Comparison of ENCODE assay signal across 22 cellular contexts in genomic region chr3:106913966-106914365, GRCh38.
"Had no signal": no experiment of that assay in that cellular context is flagged by ENCODE, and none has a peak within 500 bp of the region (broad histone marks: within the 10 kb centered on the region; RNA-seq: fewer than 3 reads in every experiment).

No MANE protein-coding gene starts in this region.

- H3K27me3 ChIP-seq: body of pancreas, colonic mucosa had no signal

- H3K4me3 Mint-ChIP-seq: activated B cell treated with CpG ODN at 0.5 μM for 24 hours; activated CD8-positive, alpha-beta T cell treated with anti-CD3 and anti-CD28 coated beads, Interleukin-2, amount 10 ng/mL, durations not matched to agents 7 days and 5 days; activated naive CD8-positive, alpha-beta T cell; activated T-cell treated with anti-CD3 and anti-CD28 coated beads, Interleukin-2, amount 50 U/mL, for 72 hours; naive B cell; T-helper 17 cell had no signal

- H3K36me3 ChIP-seq: colonic mucosa, prostate gland had no signal

- DNase-seq: activated B cell treated with CpG ODN at 0.5 μM for 24 hours; activated CD4-positive, alpha-beta T cell treated with anti-CD3 and anti-CD28 coated beads for 48 hours; activated CD8-positive, alpha-beta memory T cell treated with anti-CD3 and anti-CD28 coated beads, Interleukin-2, amount 50 U/mL, for 48 hours; activated CD8-positive, alpha-beta T cell treated with anti-CD3 and anti-CD28 coated beads, Interleukin-2, amount 10 ng/mL, durations not matched to agents 7 days and 5 days; activated gamma-delta T cell treated with Interleukin-2 at 50 U/mL for 16 hours; activated T-cell treated with anti-CD3 and anti-CD28 coated beads, Interleukin-2, amount 50 U/mL, for 72 hours; amniotic stem cell; body of pancreas; central memory CD4-positive, alpha-beta T cell; colonic mucosa; foreskin fibroblast; naive B cell; occipital lobe; right cardiac atrium; stimulated activated CD4-positive, alpha-beta T cell treated with anti-CD3 and anti-CD28 coated beads, Interleukin-4, amount 100 ng/mL, for 4 hours; stimulated activated CD8-positive, alpha-beta memory T cell treated with anti-CD3 and anti-CD28 coated beads, Interleukin-4, amount 100 ng/mL, for 48 hours; stimulated activated naive CD8-positive, alpha-beta T cell treated with anti-CD3 and anti-CD28 coated beads, Interleukin-15, Interleukin-2, amounts not matched to agents 100 U/mL and 50 U/mL, for 24 hours; T-helper 17 cell had no signal

- ATAC-seq: activated CD8-positive, alpha-beta T cell treated with anti-CD3 and anti-CD28 coated beads, Interleukin-2, amount 10 ng/mL, durations not matched to agents 7 days and 5 days; activated T-cell treated with anti-CD3 and anti-CD28 coated beads, Interleukin-2, amount 50 U/mL, for 72 hours; body of pancreas; left lobe of liver; right cardiac atrium; T-helper 17 cell had no signal

- H3K9me3 ChIP-seq: body of pancreas, colonic mucosa, prostate gland had no signal

- H3K27me3 Mint-ChIP-seq: T-helper 17 cell had no signal

- H3K4me1 Mint-ChIP-seq: activated B cell treated with CpG ODN at 0.5 μM for 24 hours, naive B cell, T-helper 17 cell had no signal

- H3K4me3 ChIP-seq: body of pancreas, colonic mucosa, prostate gland, skin epidermis had no signal

- H3K27ac ChIP-seq: body of pancreas, colonic mucosa, prostate gland, skin epidermis had no signal

- H3K9me3 Mint-ChIP-seq: activated B cell treated with CpG ODN at 0.5 μM for 24 hours; activated T-cell treated with anti-CD3 and anti-CD28 coated beads, Interleukin-2, amount 50 U/mL, for 72 hours had no signal

- H3K4me1 ChIP-seq: body of pancreas, colonic mucosa, prostate gland had no signal

- H3K27ac Mint-ChIP-seq: activated B cell treated with CpG ODN at 0.5 μM for 24 hours; activated CD8-positive, alpha-beta T cell treated with anti-CD3 and anti-CD28 coated beads, Interleukin-2, amount 10 ng/mL, durations not matched to agents 7 days and 5 days; activated naive CD8-positive, alpha-beta T cell; T-helper 17 cell had no signal

- H3K36me3 Mint-ChIP-seq: activated naive CD8-positive, alpha-beta T cell; naive B cell had no signal
